9 cellular contexts compared by ENCODE assay signal in genomic region chr16:53743149-53743566, GRCh38. TPM values are rescaled to one million over a fixed set of nuclear protein-coding genes. Genes with fewer than 3 reads are reported as not detected.
DNase-seq lines count a peak whose midpoint lies in the region; ATAC-seq and TF ChIP-seq lines count a peak whose summit lies in the region.
"Had no signal": no experiment of that assay in that cellular context is flagged by ENCODE, and none has a peak within 500 bp of the region (broad histone marks: within the 10 kb centered on the region; RNA-seq: fewer than 3 reads in every experiment).

No MANE protein-coding gene starts in this region.

- CTCF ChIA-PET in IMR-90 (lab: Yijun Ruan, JAX) = interaction anchor here (0.6 to 2.1 kb wide), 6 partner anchors 10 to 135 kb away, joined by 4 to 7 read pairs (median 6); no protein-coding TSS in a partner anchor
- CTCF ChIA-PET in activated CD4-positive, alpha-beta memory T cell treated with anti-CD3 and anti-CD28 coated beads for 36 hours (lab: Charles Lee) = interaction anchor here (0.6 to 3.3 kb wide), 25 partner anchors 8 to 419 kb away, joined by 3 to 21 read pairs (median 5); partner anchors contain the start of genes FTO and RPGRIP1L

- no peak overlapping the region for H3K4me3 ChIP-seq in IMR-90 (ENCODE audit: insufficient read depth, low read depth, low read length)
- no peak overlapping the region for H3K4me3 ChIP-seq in left lung
- H3K4me3 ChIP-seq: BLaER1 treated with 17β-estradiol and CSF1 and Interleukin-3, amounts not matched to agents 10 nM and 100 nM had no signal

- TF ChIP-seq POLR2A in IMR-90 (IDR thresholded peaks at IDR 0.05; ENCODE audit: low read depth, low read length) = no peak

- TF ChIP-seq RAD21 in IMR-90 (IDR thresholded peaks at IDR 0.05; ENCODE audit: low read length) = peak; percentile 35

- intact Hi-C loops in IMR-90 (cut with micrococcal nuclease) = no loop called here
- intact Hi-C loops in activated CD4-positive, alpha-beta memory T cell treated with anti-CD3 and anti-CD28 coated beads for 36 hours (cut with micrococcal nuclease) = loop anchor here (5.0 kb wide), 1 partner anchor 79 kb away; no protein-coding TSS in a partner anchor
- intact Hi-C loops in left lung (cut with DNase I) = no loop called here

- H3K4me1 ChIP-seq in IMR-90 (ENCODE audit: control insufficient read depth, insufficient read depth, low read length) = peaks cover 5% of the 10 kb centered on the region
- peaks cover 0 to 8% of the 10 kb centered on the region in 2 donors for H3K4me1 ChIP-seq in left lung

- no peak overlapping the region for H3K9ac ChIP-seq in IMR-90 (ENCODE audit: low read depth, low read length)
- H3K9ac ChIP-seq: BLaER1 treated with 17β-estradiol and CSF1 and Interleukin-3, amounts not matched to agents 10 nM and 100 nM had no signal

- no peak overlapping the region for H2AFZ ChIP-seq in IMR-90 (replicated peaks; ENCODE audit: low read length, poor library complexity)

- peak overlapping the region; percentile 35; the same call in 1 of the 2 replicates for H3K4ac ChIP-seq in IMR-90 (ENCODE audit: low read depth, low read length)

- no peak overlapping the region for H2BK5ac ChIP-seq in IMR-90 (ENCODE audit: low read depth, low read length, poor library complexity, severe bottlenecking)

- no peak for ATAC-seq in IMR-90 (ENCODE audit: low read depth)
- peak; percentile 57 for ATAC-seq in left lung
- ATAC-seq in GM21423 (IDR thresholded peaks at IDR 0.05; ENCODE audit: unreplicated experiment) = no peak

- WGBS in IMR-90 (ENCODE audit: extremely low coverage in 2 of 2, insufficient read length in 1 of 2), 2 experiments = no CpG with 5 or more reads among the region's 3 CpGs

- H3K4me1 Mint-ChIP-seq in activated CD4-positive, alpha-beta memory T cell treated with anti-CD3 and anti-CD28 coated beads for 36 hours (ENCODE audit: low read depth) = peaks cover 40% of the 10 kb centered on the region

- no peaks in the 10 kb centered on the region for H3K27me3 ChIP-seq in IMR-90 (ENCODE audit: control insufficient read depth, insufficient read depth, low read length)
- no peaks in the 10 kb centered on the region for H3K27me3 ChIP-seq in left lung
- H3K27me3 ChIP-seq: BLaER1 treated with 17β-estradiol and CSF1 and Interleukin-3, amounts not matched to agents 10 nM and 100 nM had no signal

- DNase-seq in NCI-H1417 (lab: John Stamatoyannopoulos, UW) (peak in 2 of 3 experiments; percentile 5 to 24), NCI-H1417 treated with DMSO at 0.1 percent for 48 hours (lab: John Stamatoyannopoulos, UW) (no peak), IMR-90 (peak; percentile 18), left lung (no peak), amygdala (lab: John Stamatoyannopoulos, UW) (no peak), midbrain (lab: John Stamatoyannopoulos, UW) (no peak)
- DNase-seq in activated CD4-positive, alpha-beta memory T cell treated with anti-CD3 and anti-CD28 coated beads for 36 hours = peak; percentile 28

- peak overlapping the region; percentile 36; the same call in 1 of the 2 replicates for H4K5ac ChIP-seq in IMR-90 (ENCODE audit: low read depth, low read length)

- peaks cover 3% of the 10 kb centered on the region for H3K36me3 Mint-ChIP-seq in activated CD4-positive, alpha-beta memory T cell treated with anti-CD3 and anti-CD28 coated beads for 36 hours

- BruUV-seq in IMR-90 (replicated peaks; lab: Mats Ljungman, UMichigan) = no TSS peak

- H3K18ac ChIP-seq in IMR-90 (ENCODE audit: low read depth, low read length) = no peak overlapping the region

- no peak overlapping the region for H2AK9ac ChIP-seq in IMR-90 (replicated peaks; ENCODE audit: low read depth, low read length, poor library complexity)

- no peak overlapping the region for H4K91ac ChIP-seq in IMR-90 (ENCODE audit: insufficient read depth, low read depth, low read length)

- H3K4me2 ChIP-seq in IMR-90 (ENCODE audit: low read depth, low read length) = no peak overlapping the region
- H3K4me2 ChIP-seq: BLaER1 treated with 17β-estradiol and CSF1 and Interleukin-3, amounts not matched to agents 10 nM and 100 nM had no signal

- H3K27ac ChIP-seq in IMR-90 (ENCODE audit: insufficient read depth, low read length) = no peak overlapping the region
- H3K27ac ChIP-seq in left lung = no peak overlapping the region
- H3K27ac ChIP-seq: BLaER1 treated with 17β-estradiol and CSF1 and Interleukin-3, amounts not matched to agents 10 nM and 100 nM had no signal

- no peak overlapping the region for H3K4me3 Mint-ChIP-seq in activated CD4-positive, alpha-beta memory T cell treated with anti-CD3 and anti-CD28 coated beads for 36 hours

- peaks cover 20 to 50% of the 10 kb centered on the region in 2 experiments for H3K79me1 ChIP-seq in IMR-90 (ENCODE audit: low read depth in 1 of 2, low read length in 2 of 2)

- H3K14ac ChIP-seq in IMR-90 (replicated peaks; ENCODE audit: low read depth, low read length) = no peak overlapping the region

- H3K9me3 ChIP-seq in IMR-90 (ENCODE audit: control insufficient read depth, insufficient read depth, low read length) (no peaks in the 10 kb centered on the region), left lung (no peaks in the 10 kb centered on the region)

- H2BK120ac ChIP-seq in IMR-90 (ENCODE audit: low read depth, low read length) = no peak overlapping the region

- H3K36me3 ChIP-seq in IMR-90 (ENCODE audit: control insufficient read depth, insufficient read depth, low read length) (no peaks in the 10 kb centered on the region), left lung (no peaks in the 10 kb centered on the region)

- POLR2A ChIA-PET in IMR-90 (lab: Charles Lee; ENCODE audit: unreplicated experiment) = no interaction called here
- POLR2A ChIA-PET in activated CD4-positive, alpha-beta memory T cell treated with anti-CD3 and anti-CD28 coated beads for 36 hours (lab: Charles Lee) = no interaction called here

- H2AK5ac ChIP-seq in IMR-90 (ENCODE audit: low read depth, low read length) = no peak overlapping the region

- peaks cover 10% of the 10 kb centered on the region for H3K9me3 Mint-ChIP-seq in activated CD4-positive, alpha-beta memory T cell treated with anti-CD3 and anti-CD28 coated beads for 36 hours

- no peak overlapping the region for H3K27ac Mint-ChIP-seq in activated CD4-positive, alpha-beta memory T cell treated with anti-CD3 and anti-CD28 coated beads for 36 hours

- dilution Hi-C loops in IMR-90 (cut with HindIII; ENCODE audit: low sequenced_read_pairs, unreplicated experiment) = no loop called here

- in situ Hi-C loops in IMR-90 (cut with MboI; ENCODE audit: low sequenced_read_pairs) = no loop called here

- H2BK20ac ChIP-seq in IMR-90 (ENCODE audit: low read depth, low read length) = no peak overlapping the region; the same call in 1 of the 2 replicates

- H4K20me1 ChIP-seq in IMR-90 (ENCODE audit: insufficient read depth, low read length) = peaks cover 24% of the 10 kb centered on the region

- no peak overlapping the region for H4K8ac ChIP-seq in IMR-90 (ENCODE audit: low read depth in 2 of 2, low read length in 2 of 2)

- no peak overlapping the region for H3K23ac ChIP-seq in IMR-90 (ENCODE audit: low read depth, low read length)

- no peaks in the 10 kb centered on the region for H3K27me3 Mint-ChIP-seq in activated CD4-positive, alpha-beta memory T cell treated with anti-CD3 and anti-CD28 coated beads for 36 hours

- TF ChIP-seq CTCF in IMR-90 (conservative IDR thresholded peaks at IDR 0.05; ENCODE audit: low read depth, low read length) (peak; percentile 46), left lung (IDR thresholded peaks at IDR 0.05) (peak; percentile 50 to 53)

- no peak overlapping the region for H3K56ac ChIP-seq in IMR-90 (ENCODE audit: extremely low read depth, insufficient read depth, low read length)

- peaks cover 8% of the 10 kb centered on the region; the same call in 1 of the 2 replicates for H3K9me1 ChIP-seq in IMR-90 (ENCODE audit: insufficient read depth, low read length)

- no peak overlapping the region for H2BK15ac ChIP-seq in IMR-90 (ENCODE audit: low read depth, low read length)

TF ChIP-seq in IMR-90, 13 proteins besides CTCF, POLR2A, EP300 and RAD21:
- no peak for TF ChIP-seq MAFK (IDR thresholded peaks at IDR 0.05; ENCODE audit: low read depth, low read length)
- TF ChIP-seq SMC3 (IDR thresholded peaks at IDR 0.05; ENCODE audit: low read depth, low read length) = peak; percentile 29; the same call in 1 of the 2 replicates
- TF ChIP-seq ELK1 (IDR thresholded peaks at IDR 0.05; ENCODE audit: borderline replicate concordance, low read depth, low read length) = no peak

RNA-seq across cellular contexts. Expression of gene FTO, which starts 39.2 kb away (rescaled TPM):
- total RNA-seq in IMR-90 (2012; rRNA removed) (121 and 132 TPM in 2 replicates), left lung (10 to 100 TPM; 69.0 to 71.5 TPM)
- 57.4 and 70.3 TPM in 2 replicates for polyA plus RNA-seq in IMR-90 (2012; rRNA removed)
- polyA plus RNA-seq in IMR-90 (2012; cell fraction: cytosol; rRNA removed) = 23.4 and 33.2 TPM in 2 replicates
- polyA plus RNA-seq in IMR-90 (2012; cell fraction: nucleus; rRNA removed; ENCODE audit: low replicate concordance) = 7.1 and 28.7 TPM in 2 replicates
- total RNA-seq in activated CD4-positive, alpha-beta memory T cell treated with anti-CD3 and anti-CD28 coated beads for 36 hours = 10 to 100 TPM; 50.7 to 53.1 TPM

RNA-seq across cellular contexts. Expression of gene RPGRIP1L, which starts 39.5 kb away (rescaled TPM):
- 10.4 and 18.3 TPM in 2 replicates for total RNA-seq in IMR-90 (2012; rRNA removed)
- 7.0 and 7.3 TPM in 2 replicates for polyA plus RNA-seq in IMR-90 (2012; rRNA removed)
- polyA plus RNA-seq in IMR-90 (2012; cell fraction: cytosol; rRNA removed) = 1.2 and 1.5 TPM in 2 replicates
- 1.4 and 9.8 TPM in 2 replicates for polyA plus RNA-seq in IMR-90 (2012; cell fraction: nucleus; rRNA removed; ENCODE audit: low replicate concordance)
- 1 to 10 TPM; 6.2 to 6.5 TPM for total RNA-seq in activated CD4-positive, alpha-beta memory T cell treated with anti-CD3 and anti-CD28 coated beads for 36 hours
- 1 to 10 TPM; 8.0 to 8.9 TPM for total RNA-seq in left lung

Comparison
In these comparisons a context has a peak if more than half of its experiments do, and no peak if none do; other contexts are left out.
1. DNase-seq: peak in NCI-H1417 (2 of 3), IMR-90 (single experiment) and activated CD4-positive, alpha-beta memory T cell treated with anti-CD3 and anti-CD28 coated beads for 36 hours (single experiment); none in NCI-H1417 treated with DMSO at 0.1 percent for 48 hours (single experiment), left lung (0 of 2), amygdala (0 of 56) and midbrain (single experiment).